ENCODE assay signal across 8 cellular contexts in the genomic region with DNA sequence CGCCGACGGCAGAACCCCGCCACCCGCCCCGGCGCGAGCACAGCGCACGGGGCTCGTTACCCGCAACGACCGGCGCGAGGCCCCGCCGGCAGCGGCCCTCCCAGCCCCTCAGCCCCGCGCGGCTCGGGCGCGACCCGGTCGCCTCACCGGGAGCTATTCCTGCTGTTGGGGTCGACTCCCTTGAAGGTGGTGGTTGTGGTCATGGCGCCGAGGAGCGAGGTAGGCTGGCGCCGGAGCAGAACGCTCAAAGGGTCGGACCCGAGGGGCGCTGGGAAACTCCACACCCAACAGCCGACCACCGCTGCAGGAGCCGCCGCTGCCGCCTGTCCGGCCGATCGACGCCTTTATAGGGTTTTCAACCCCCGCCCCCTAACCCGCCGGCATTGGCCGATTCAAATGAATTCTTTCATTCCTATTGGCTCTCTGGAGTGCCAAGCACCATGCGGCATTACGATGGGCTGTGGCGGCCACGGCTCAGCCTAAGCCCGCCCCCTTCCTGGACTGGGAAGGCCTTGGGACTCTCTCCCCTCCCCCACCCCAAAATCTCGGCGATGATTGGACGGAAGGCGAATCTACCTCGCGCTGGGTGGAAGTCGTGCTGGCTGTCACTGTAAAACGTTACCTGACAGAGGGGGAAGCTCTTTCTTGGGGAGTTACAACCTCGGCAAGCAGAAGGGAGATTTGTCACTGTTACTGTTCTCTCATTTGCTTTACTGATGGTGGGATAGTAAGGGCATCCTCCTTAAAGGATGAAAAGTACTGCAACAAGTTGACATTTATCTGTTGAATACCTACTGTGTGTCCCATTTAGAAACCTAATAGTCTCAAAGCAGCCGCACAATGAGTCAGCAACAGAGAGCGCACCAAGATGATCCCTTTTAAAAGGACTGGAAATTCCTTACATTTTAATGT. TPM values are rescaled to one million over a fixed set of nuclear protein-coding genes. Genes with fewer than 3 reads are reported as not detected.
A peak's percentile ranks its signal among the peaks of the same experiment; 100 is the strongest.
DNase-seq lines count a peak whose midpoint lies in the region; TF ChIP-seq lines count a peak whose summit lies in the region.

A gene with protein sequence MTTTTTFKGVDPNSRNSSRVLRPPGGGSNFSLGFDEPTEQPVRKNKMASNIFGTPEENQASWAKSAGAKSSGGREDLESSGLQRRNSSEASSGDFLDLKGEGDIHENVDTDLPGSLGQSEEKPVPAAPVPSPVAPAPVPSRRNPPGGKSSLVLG (minus strand): TSS at position 318 of the 912 bp plus-strand sequence. CDS start 115 bp downstream, at position 203.

- H3K9ac ChIP-seq in neural cell (ENCODE audit: low read length), result peak within 1 kb of the TSS; percentile 100

- DNase-seq in ELF-1 (ENCODE audit: low read depth, low spot score) (peak; percentile 99), H7 (peak; percentile 98), M059J (ENCODE audit: low read depth) (peak; percentile 99), SHP77 (lab: John Stamatoyannopoulos, UW) (peak; percentile 100), fibroblast of the conjunctiva (ENCODE audit: low read depth) (peak; percentile 99), stomach (peak; percentile 99)
- peak; percentile 97 for DNase-seq in activated effector memory CD4-positive, alpha-beta T cell treated with Interleukin-2 at 50 U/mL for 16 hours

- H3K27ac ChIP-seq in neural cell (ENCODE audit: low read length) (peak within 1 kb of the TSS; percentile 100), stomach (peak within 1 kb of the TSS; percentile 83 to 95 (median 89))

- peak within 1 kb of the TSS; percentile 99 for H3K4me3 ChIP-seq in H7 (ENCODE audit: insufficient read depth, low read depth, low read length)
- H3K4me3 ChIP-seq in neural cell (ENCODE audit: low read length), result peak within 1 kb of the TSS; percentile 100
- H3K4me3 ChIP-seq in stomach, result peak within 1 kb of the TSS; percentile 82 to 96 (median 93)

- H3K36me3 ChIP-seq in H7 (replicated peaks; ENCODE audit: control insufficient read depth, insufficient read depth, low read length), result no peaks in the 10 kb centered on the region
- H3K36me3 ChIP-seq in neural cell (ENCODE audit: insufficient read depth, low read length), result peaks cover 6% of the 10 kb centered on the region
- H3K36me3 ChIP-seq in stomach, result no peaks in the 10 kb centered on the region

- intact Hi-C loops in stomach (cut with DNase I; ENCODE audit: low total_unique reads), result no loop called here

- H3K27me3 ChIP-seq in H7 (ENCODE audit: control insufficient read depth, insufficient read depth, low read length), result no peaks in the 10 kb centered on the region
- no peaks in the 10 kb centered on the region for H3K27me3 ChIP-seq in neural cell (ENCODE audit: insufficient read depth, low read depth, low read length)
- no peaks in the 10 kb centered on the region for H3K27me3 ChIP-seq in stomach

- WGBS in stomach, 5 donors, result 2 to 3% (median 2%) methylated on average over 34 to 67 of the region's 67 CpGs

- peaks cover 8 to 54% (median 22%) of the 10 kb centered on the region in 4 donors for H3K4me1 ChIP-seq in stomach

- TF ChIP-seq CTCF in neural cell (IDR thresholded peaks at IDR 0.05; ENCODE audit: poor library complexity, severe bottlenecking) (no peak), stomach (IDR thresholded peaks at IDR 0.05) (no peak)

- H3K9me3 ChIP-seq in neural cell (ENCODE audit: low read length) (no peaks in the 10 kb centered on the region), stomach (no peaks in the 10 kb centered on the region)

- peak in 2 of 4 donors; percentile 85 to 98 for TF ChIP-seq POLR2A in stomach (IDR thresholded peaks at IDR 0.05)

- TF ChIP-seq RAD21 in neural cell (conservative IDR thresholded peaks at IDR 0.05), result no peak

- peak; percentile 41 for TF ChIP-seq EP300 in neural cell (conservative IDR thresholded peaks at IDR 0.05; ENCODE audit: poor library complexity, severe bottlenecking)
- no peak for TF ChIP-seq EP300 in stomach (IDR thresholded peaks at IDR 0.05)

- peak within 1 kb of the TSS; percentile 21 for H2AFZ ChIP-seq in neural cell (ENCODE audit: low read depth, low read length)

- peaks cover 6% of the 10 kb centered on the region for H3F3A ChIP-seq in neural cell (ENCODE audit: insufficient read depth, low read length, poor library complexity, severe bottlenecking)

- H3K4me2 ChIP-seq in neural cell (ENCODE audit: low read length), result peak within 1 kb of the TSS; percentile 49

- H3K79me2 ChIP-seq in neural cell (replicated peaks; ENCODE audit: insufficient read depth, low read length), result peaks cover 47% of the 10 kb centered on the region

- no peaks in the 10 kb centered on the region for H3K9me2 ChIP-seq in neural cell (ENCODE audit: insufficient read depth, low read length)

- peaks cover 7% of the 10 kb centered on the region for H4K20me1 ChIP-seq in neural cell (ENCODE audit: insufficient read depth)

TF ChIP-seq in neural cell, 6 proteins besides CTCF, POLR2A, EP300 and RAD21:
- TF ChIP-seq POLR2AphosphoS5 (IDR thresholded peaks at IDR 0.05), result peak; percentile 99
- no peak for TF ChIP-seq EZH2 (IDR thresholded peaks at IDR 0.05; ENCODE audit: borderline replicate concordance, insufficient read depth, low read length, poor library complexity, severe bottlenecking)
- TF ChIP-seq, protein P1, sequence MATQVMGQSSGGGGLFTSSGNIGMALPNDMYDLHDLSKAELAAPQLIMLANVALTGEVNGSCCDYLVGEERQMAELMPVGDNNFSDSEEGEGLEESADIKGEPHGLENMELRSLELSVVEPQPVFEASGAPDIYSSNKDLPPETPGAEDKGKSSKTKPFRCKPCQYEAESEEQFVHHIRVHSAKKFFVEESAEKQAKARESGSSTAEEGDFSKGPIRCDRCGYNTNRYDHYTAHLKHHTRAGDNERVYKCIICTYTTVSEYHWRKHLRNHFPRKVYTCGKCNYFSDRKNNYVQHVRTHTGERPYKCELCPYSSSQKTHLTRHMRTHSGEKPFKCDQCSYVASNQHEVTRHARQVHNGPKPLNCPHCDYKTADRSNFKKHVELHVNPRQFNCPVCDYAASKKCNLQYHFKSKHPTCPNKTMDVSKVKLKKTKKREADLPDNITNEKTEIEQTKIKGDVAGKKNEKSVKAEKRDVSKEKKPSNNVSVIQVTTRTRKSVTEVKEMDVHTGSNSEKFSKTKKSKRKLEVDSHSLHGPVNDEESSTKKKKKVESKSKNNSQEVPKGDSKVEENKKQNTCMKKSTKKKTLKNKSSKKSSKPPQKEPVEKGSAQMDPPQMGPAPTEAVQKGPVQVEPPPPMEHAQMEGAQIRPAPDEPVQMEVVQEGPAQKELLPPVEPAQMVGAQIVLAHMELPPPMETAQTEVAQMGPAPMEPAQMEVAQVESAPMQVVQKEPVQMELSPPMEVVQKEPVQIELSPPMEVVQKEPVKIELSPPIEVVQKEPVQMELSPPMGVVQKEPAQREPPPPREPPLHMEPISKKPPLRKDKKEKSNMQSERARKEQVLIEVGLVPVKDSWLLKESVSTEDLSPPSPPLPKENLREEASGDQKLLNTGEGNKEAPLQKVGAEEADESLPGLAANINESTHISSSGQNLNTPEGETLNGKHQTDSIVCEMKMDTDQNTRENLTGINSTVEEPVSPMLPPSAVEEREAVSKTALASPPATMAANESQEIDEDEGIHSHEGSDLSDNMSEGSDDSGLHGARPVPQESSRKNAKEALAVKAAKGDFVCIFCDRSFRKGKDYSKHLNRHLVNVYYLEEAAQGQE (IDR thresholded peaks at IDR 0.05; ENCODE audit: borderline replicate concordance), result peak; percentile 66
- peak; percentile 94 for TF ChIP-seq TAF1 (IDR thresholded peaks at IDR 0.05; ENCODE audit: low read depth)
- TF ChIP-seq SMC3 (conservative IDR thresholded peaks at IDR 0.05; ENCODE audit: poor library complexity), result peak; percentile 30
- peak; percentile 66 for TF ChIP-seq MXI1 (conservative IDR thresholded peaks at IDR 0.05; ENCODE audit: poor library complexity, severe bottlenecking)
TF ChIP-seq in neural cell: peak in this region for 5.

RNA-seq across cellular contexts. Expression of the gene that starts here (rescaled TPM):
- total RNA-seq in H7 (2014; rRNA removed; shearing (Covaris generic)), result 410 and 454 TPM in 2 replicates
- total RNA-seq in M059J (2014; rRNA removed; shearing (Covaris generic)), result 360 and 365 TPM in 2 replicates
- polyA plus RNA-seq in neural cell (1,721 and 2,003 TPM in 2 replicates), stomach (100 to 1,000 TPM; 133 to 405 (median 227) TPM)
- polyA minus RNA-seq in neural cell, result 1,072 and 1,108 TPM in 2 replicates
- 100 to 1,000 TPM in 1 of 5 donors, 10 to 100 TPM in 3, 1 to 10 TPM in 1; 8.0 to 217 (median 61.9) TPM for total RNA-seq in stomach

Comparison
In these comparisons a context has a peak if more than half of its experiments do, and no peak if none do; other contexts are left out.
1. Peak in every context shown above with its lines: DNase-seq, H3K4me3 ChIP-seq and H3K27ac ChIP-seq.